Comparison of ENCODE assay signal across 5 cellular contexts in genomic region chr13:45007823-45008222, GRCh38.
"Had no signal": no experiment of that assay in that cellular context is flagged by ENCODE, and none has a peak within 500 bp of the region (broad histone marks: within the 10 kb centered on the region; RNA-seq: fewer than 3 reads in every experiment).

No MANE protein-coding gene starts in this region.

- DNase-seq: H9, HCEC 1CT had no signal

- H3K4me3 ChIP-seq: GM23338 had no signal

- ATAC-seq: GM23338, HepG2 had no signal

- H3K27ac ChIP-seq: HL-60 had no signal
